ENCODE assay signal across 14 cellular contexts in the genomic region with DNA sequence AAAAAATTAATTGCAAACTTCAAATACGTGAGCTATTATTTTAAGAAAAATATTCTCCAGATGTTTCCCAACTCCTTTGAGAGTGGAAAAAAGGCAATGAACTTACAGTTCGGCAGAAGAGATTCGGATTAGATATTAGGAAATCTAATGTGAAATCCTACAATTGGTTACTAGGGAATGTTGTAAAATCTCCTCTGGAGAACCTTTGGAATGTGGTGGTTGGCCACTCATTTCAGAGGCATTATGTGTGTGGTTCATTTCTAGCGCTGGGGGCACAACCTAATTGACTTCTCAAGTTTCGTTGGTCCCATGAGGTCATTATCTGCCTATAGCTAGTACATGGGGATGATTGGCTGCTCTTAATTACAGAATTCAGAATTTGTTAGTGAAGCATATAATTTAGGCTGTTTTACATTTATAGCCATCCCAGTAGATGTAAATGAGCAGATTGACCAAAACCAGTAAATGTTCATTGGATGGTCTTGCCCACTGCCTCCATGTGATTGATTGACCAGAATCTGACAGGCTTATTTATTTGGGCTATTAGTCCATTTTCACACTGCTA. TPM values are rescaled to one million over a fixed set of nuclear protein-coding genes. Genes with fewer than 3 reads are reported as not detected.
DNase-seq lines count a peak whose midpoint lies in the region; ATAC-seq and TF ChIP-seq lines count a peak whose summit lies in the region.
"Had no signal": no experiment of that assay in that cellular context is flagged by ENCODE, and none has a peak within 500 bp of the region (broad histone marks: within the 10 kb centered on the region; RNA-seq: fewer than 3 reads in every experiment).

No MANE protein-coding gene starts in this region.

- ATAC-seq in IMR-90 (ENCODE audit: low read depth) (peak; percentile 87), HG02610 (IDR thresholded peaks at IDR 0.05; ENCODE audit: unreplicated experiment) (no peak)
- ATAC-seq: heart left ventricle had no signal

- intact Hi-C loops in IMR-90 (cut with micrococcal nuclease): no loop called here

- H3K36me3 ChIP-seq in IMR-90 (ENCODE audit: control insufficient read depth, insufficient read depth, low read length) (no peaks in the 10 kb centered on the region; the same call in 1 of the 2 replicates), BE2C (no peaks in the 10 kb centered on the region)
- H3K36me3 ChIP-seq: heart left ventricle had no signal

- peak overlapping the region; percentile 31; the same call in 1 of the 2 replicates for H3K4ac ChIP-seq in IMR-90 (ENCODE audit: low read depth, low read length)

- no peaks in the 10 kb centered on the region for H3K9me3 ChIP-seq in IMR-90 (ENCODE audit: control insufficient read depth, insufficient read depth, low read length)
- H3K9me3 ChIP-seq in BE2C: no peaks in the 10 kb centered on the region
- H3K9me3 ChIP-seq: heart left ventricle had no signal

- H2BK15ac ChIP-seq in IMR-90 (ENCODE audit: low read depth, low read length): peak overlapping the region; percentile 59; the same call in 1 of the 3 replicates

- 0 out of 2 replicates have a peak overlapping the region, but pooled peaks have one; percentile 25 for H4K91ac ChIP-seq in IMR-90 (ENCODE audit: insufficient read depth, low read depth, low read length)

- no peak for TF ChIP-seq POLR2A in IMR-90 (IDR thresholded peaks at IDR 0.05; ENCODE audit: low read depth, low read length)

- CTCF ChIA-PET in IMR-90 (lab: Yijun Ruan, JAX): interaction anchor here (0.6 to 0.7 kb wide), 2 partner anchors 16 to 29 kb away, joined by 3 read pairs; no protein-coding TSS in a partner anchor

- no peak overlapping the region; the same call in 1 of the 2 replicates for H2AK5ac ChIP-seq in IMR-90 (ENCODE audit: low read depth, low read length)

- no peak overlapping the region for H3K56ac ChIP-seq in IMR-90 (ENCODE audit: extremely low read depth, insufficient read depth, low read length)

- H3K4me3 ChIP-seq in AG10803 (ENCODE audit: low read length) (no peak overlapping the region), IMR-90 (ENCODE audit: insufficient read depth, low read depth, low read length) (no peak overlapping the region), cardiac fibroblast (replicated peaks in 1 of 2; ENCODE audit: low read depth in 2 of 2, low read length in 2 of 2) (no peak overlapping the region), BE2C (ENCODE audit: low read depth, low read length) (no peak overlapping the region)
- H3K4me3 ChIP-seq: heart left ventricle had no signal

- H4K5ac ChIP-seq in IMR-90 (ENCODE audit: low read depth, low read length): no peak overlapping the region

- H3K27me3 ChIP-seq in IMR-90 (ENCODE audit: control insufficient read depth, insufficient read depth, low read length) (no peaks in the 10 kb centered on the region), BE2C (peaks cover 20% of the 10 kb centered on the region)
- H3K27me3 ChIP-seq: heart left ventricle had no signal

- no peak overlapping the region; the same call in 1 of the 2 replicates for H3K14ac ChIP-seq in IMR-90 (replicated peaks; ENCODE audit: low read depth, low read length)

- WGBS in IMR-90 (ENCODE audit: extremely low coverage in 2 of 2, insufficient read length in 1 of 2), 2 experiments: no CpG with 5 or more reads among the region's 5 CpGs

- H3K4me2 ChIP-seq in IMR-90 (ENCODE audit: low read depth, low read length): peak overlapping the region; percentile 16; the same call in 1 of the 2 replicates
- H3K4me2 ChIP-seq: KMS-11 had no signal

- DNase-seq in AG10803 (ENCODE audit: low read depth) (peak; percentile 97), IMR-90 (peak; percentile 95), cardiac fibroblast (ENCODE audit: low read depth in 2 of 2) (peak; percentile 78 to 84), myocyte (ENCODE audit: low read depth) (peak; percentile 91), BE2C (no peak), globus pallidus (ENCODE audit: low spot score) (no peak), hypothalamus (lab: John Stamatoyannopoulos, UW) (no peak)
- DNase-seq: activated naive CD4-positive, alpha-beta T cell treated with anti-CD3 and anti-CD28 coated beads, Interleukin-2, amount 10 ng/mL, durations not matched to agents 7 days and 5 days; cortex of kidney; heart left ventricle; NCI-H2029; nucleus accumbens had no signal

- in situ Hi-C loops in IMR-90 (cut with MboI; ENCODE audit: low sequenced_read_pairs): no loop called here

- no peak overlapping the region for H2AFZ ChIP-seq in IMR-90 (replicated peaks; ENCODE audit: low read length, poor library complexity)

- peak overlapping the region; percentile 78 for H2BK5ac ChIP-seq in IMR-90 (ENCODE audit: low read depth, low read length, poor library complexity, severe bottlenecking)

- no peak overlapping the region for H3K23ac ChIP-seq in IMR-90 (ENCODE audit: low read depth, low read length)

- H3K4me1 ChIP-seq in IMR-90 (ENCODE audit: control insufficient read depth, insufficient read depth, low read length): peaks cover 15% of the 10 kb centered on the region; the same call in 1 of the 2 replicates
- no peaks in the 10 kb centered on the region for H3K4me1 ChIP-seq in BE2C
- H3K4me1 ChIP-seq: heart left ventricle had no signal

- TF ChIP-seq RAD21 in IMR-90 (IDR thresholded peaks at IDR 0.05; ENCODE audit: low read length): no peak

- no peak overlapping the region for H3K27ac ChIP-seq in IMR-90 (ENCODE audit: insufficient read depth, low read length)
- H3K27ac ChIP-seq: heart left ventricle, KMS-11 had no signal

- H3K18ac ChIP-seq in IMR-90 (ENCODE audit: low read depth, low read length): peak overlapping the region; percentile 71; the same call in 1 of the 2 replicates

- no peak overlapping the region for H2AK9ac ChIP-seq in IMR-90 (replicated peaks; ENCODE audit: low read depth, low read length, poor library complexity)

- peak overlapping the region; percentile 92 for H2BK20ac ChIP-seq in IMR-90 (ENCODE audit: low read depth, low read length)

- peak overlapping the region; percentile 73 for H2BK120ac ChIP-seq in IMR-90 (ENCODE audit: low read depth, low read length)

- peaks cover 0 to 8% of the 10 kb centered on the region in 2 experiments; a peak in 1 of 4 replicates for H3K79me1 ChIP-seq in IMR-90 (ENCODE audit: low read depth in 1 of 2, low read length in 2 of 2)

- POLR2A ChIA-PET in IMR-90 (lab: Charles Lee; ENCODE audit: unreplicated experiment): no interaction called here

- dilution Hi-C loops in IMR-90 (cut with HindIII; ENCODE audit: low sequenced_read_pairs, unreplicated experiment): no loop called here

- H3K9me1 ChIP-seq in IMR-90 (ENCODE audit: insufficient read depth, low read length): peaks cover 3% of the 10 kb centered on the region; the same call in 1 of the 2 replicates

- no peak for TF ChIP-seq CTCF in AG10803 (conservative IDR thresholded peaks at IDR 0.05; ENCODE audit: low read length)
- no peak for TF ChIP-seq CTCF in IMR-90 (conservative IDR thresholded peaks at IDR 0.05; ENCODE audit: low read depth, low read length)
- TF ChIP-seq CTCF in cardiac fibroblast (IDR thresholded peaks at IDR 0.05; ENCODE audit: low read depth, low read length): no peak
- TF ChIP-seq CTCF in BE2C (IDR thresholded peaks at IDR 0.05; ENCODE audit: low read depth, low read length): no peak

- H4K8ac ChIP-seq in IMR-90 (ENCODE audit: low read depth in 2 of 2, low read length in 2 of 2): peak overlapping the region in 1 of 2 experiments; percentile 77; a peak in 2 of 4 replicates

- H3K9ac ChIP-seq in IMR-90 (ENCODE audit: low read depth, low read length): no peak overlapping the region
- H3K9ac ChIP-seq: KMS-11 had no signal

- no peaks in the 10 kb centered on the region for H4K20me1 ChIP-seq in IMR-90 (ENCODE audit: insufficient read depth, low read length)

- BruUV-seq in IMR-90 (replicated peaks; lab: Mats Ljungman, UMichigan): no TSS peak

TF ChIP-seq in IMR-90, 13 proteins besides CTCF, POLR2A, EP300 and RAD21:
- TF ChIP-seq RFX5 (IDR thresholded peaks at IDR 0.05; ENCODE audit: low read depth, low read length) (no peak), FOS (IDR thresholded peaks at IDR 0.05; ENCODE audit: low read depth, low read length) (0 out of 2 replicates have a peak, but pooled peaks have one; percentile 30), MXI1 (IDR thresholded peaks at IDR 0.05; ENCODE audit: borderline replicate concordance, low read depth, low read length) (no peak), CEBPB (IDR thresholded peaks at IDR 0.05; ENCODE audit: low read depth, low read length) (peak; percentile 78), ELK1 (IDR thresholded peaks at IDR 0.05; ENCODE audit: borderline replicate concordance, low read depth, low read length) (no peak), MAFK (IDR thresholded peaks at IDR 0.05; ENCODE audit: low read depth, low read length) (no peak), BHLHE40 (IDR thresholded peaks at IDR 0.05; ENCODE audit: low read depth, low read length) (peak; percentile 32; the same call in 1 of the 2 replicates), NFE2L2 (IDR thresholded peaks at IDR 0.05; ENCODE audit: low read depth, low read length) (no peak), MAZ (IDR thresholded peaks at IDR 0.05; ENCODE audit: borderline replicate concordance, low read depth, low read length) (peak; percentile 50; the same call in 1 of the 2 replicates), RCOR1 (IDR thresholded peaks at IDR 0.05; ENCODE audit: insufficient replicate concordance, low read length) (peak; percentile 52), SMC3 (IDR thresholded peaks at IDR 0.05; ENCODE audit: low read depth, low read length) (no peak), CHD1 (IDR thresholded peaks at IDR 0.05; ENCODE audit: low read depth, low read length) (no peak)

RNA-seq across cellular contexts. Expression of gene CMSS1, which starts 34.6 kb away (rescaled TPM):
- total RNA-seq in IMR-90 (2012; rRNA removed) (13.6 and 18.1 TPM in 2 replicates), myocyte (27.2 and 28.4 TPM in 2 replicates)
- 10.0 and 12.5 TPM in 2 replicates for polyA plus RNA-seq in IMR-90 (2012; rRNA removed)
- 2.1 and 2.2 TPM in 2 replicates for polyA plus RNA-seq in IMR-90 (2012; cell fraction: cytosol; rRNA removed)
- 0.51 and 4.4 TPM in 2 replicates for polyA plus RNA-seq in IMR-90 (2012; cell fraction: nucleus; rRNA removed; ENCODE audit: low replicate concordance)
- 38.3 TPM for polyA plus RNA-seq in myocyte (2012)
- polyA plus RNA-seq in BE2C (2012; ENCODE audit: insufficient read depth, insufficient read length, low read depth): 190 TPM

Comparison
In these comparisons a context has a peak if more than half of its experiments do, and no peak if none do; other contexts are left out.
1. DNase-seq: peak in AG10803 (single experiment), IMR-90 (single experiment), cardiac fibroblast (2 of 2) and myocyte (single experiment); none in BE2C (single experiment), globus pallidus (single experiment) and hypothalamus (0 of 51).